Comparison of ENCODE assay signal across 26 cellular contexts in the genomic region with DNA sequence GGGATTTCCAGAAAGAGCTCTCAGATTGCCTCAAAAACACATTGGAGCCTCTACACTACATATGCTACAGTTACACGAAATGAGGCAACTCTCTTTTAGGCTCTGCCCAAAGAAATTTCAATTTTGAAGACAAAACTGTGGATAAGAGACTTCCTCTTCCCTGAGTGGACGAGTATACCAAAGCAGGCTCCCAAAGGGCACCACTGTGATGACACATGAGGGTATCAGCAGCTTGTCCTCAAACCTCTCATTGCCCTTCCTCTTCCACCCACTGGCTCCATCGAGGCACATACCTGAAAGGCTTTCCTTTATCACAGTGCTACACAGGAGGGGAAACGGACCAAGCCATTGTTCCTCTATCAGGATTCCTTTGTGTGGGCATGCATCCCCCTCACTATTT. TPM values are rescaled to one million over a fixed set of nuclear protein-coding genes. Genes with fewer than 3 reads are reported as not detected.
"Had no signal": no experiment of that assay in that cellular context is flagged by ENCODE, and none has a peak within 500 bp of the region (broad histone marks: within the 10 kb centered on the region; RNA-seq: fewer than 3 reads in every experiment).

No MANE protein-coding gene starts in this region.

- H3K36me3 Mint-ChIP-seq: activated CD4-positive, alpha-beta memory T cell treated with anti-CD3 and anti-CD28 coated beads for 36 hours; activated naive CD4-positive, alpha-beta T cell treated with anti-CD3 and anti-CD28 coated beads, Interleukin-2, amount 50 U/mL, for 72 hours had no signal

- H3K27ac Mint-ChIP-seq: activated CD4-positive, alpha-beta memory T cell treated with anti-CD3 and anti-CD28 coated beads for 36 hours; activated CD4-positive, alpha-beta T cell treated with anti-CD3 and anti-CD28 coated beads, Interleukin-2, amount 10 ng/mL, durations not matched to agents 7 days and 5 days; activated naive CD4-positive, alpha-beta T cell treated with anti-CD3 and anti-CD28 coated beads, Interleukin-2, amount 50 U/mL, for 72 hours; activated naive CD8-positive, alpha-beta T cell treated with anti-CD3 and anti-CD28 coated beads, Interleukin-2, amount 50 U/mL, for 24 hours; T-helper 1 cell treated with Interleukin-12 subunit alpha and Interleukin-12 subunit beta and Interleukin-4 antibody, amounts not matched to agents 30 μg/mL and 1 μg/mL, for 36 hours had no signal

- H3K27me3 Mint-ChIP-seq: activated CD4-positive, alpha-beta memory T cell treated with anti-CD3 and anti-CD28 coated beads for 36 hours; activated CD4-positive, alpha-beta T cell treated with anti-CD3 and anti-CD28 coated beads, Interleukin-2, amount 10 ng/mL, durations not matched to agents 7 days and 5 days; activated naive CD8-positive, alpha-beta T cell treated with anti-CD3 and anti-CD28 coated beads, Interleukin-2, amount 50 U/mL, for 24 hours had no signal

- H3K4me3 Mint-ChIP-seq: activated CD4-positive, alpha-beta memory T cell treated with anti-CD3 and anti-CD28 coated beads for 36 hours; activated CD4-positive, alpha-beta T cell treated with anti-CD3 and anti-CD28 coated beads, Interleukin-2, amount 10 ng/mL, durations not matched to agents 7 days and 5 days; activated naive CD8-positive, alpha-beta T cell treated with anti-CD3 and anti-CD28 coated beads, Interleukin-2, amount 50 U/mL, for 24 hours; activated T-cell treated with anti-CD3 and anti-CD28 coated beads, Interleukin-2, amount 50 U/mL, for 4 hours; T-helper 1 cell treated with Interleukin-12 subunit alpha and Interleukin-12 subunit beta and Interleukin-4 antibody, amounts not matched to agents 30 μg/mL and 1 μg/mL, for 36 hours had no signal

- H3K36me3 ChIP-seq: ascending aorta had no signal

- DNase-seq: activated CD4-positive, alpha-beta memory T cell treated with anti-CD3 and anti-CD28 coated beads for 36 hours; activated CD4-positive, alpha-beta T cell treated with anti-CD3 and anti-CD28 coated beads, Interleukin-2, amount 10 ng/mL, durations not matched to agents 7 days and 5 days; activated CD4-positive, CD25-positive, alpha-beta regulatory T cell; activated CD8-positive, alpha-beta memory T cell treated with anti-CD3 and anti-CD28 coated beads for 24 hours; activated effector memory CD4-positive, alpha-beta T cell treated with anti-CD3 and anti-CD28 coated beads, Interleukin-2, amount 50 U/mL, for 16 hours; activated naive CD4-positive, alpha-beta T cell treated with Interleukin-2 at 50 U/mL for 16 hours; activated naive CD8-positive, alpha-beta T cell treated with anti-CD3 and anti-CD28 coated beads, Interleukin-2, amount 50 U/mL, for 24 hours; activated T-cell treated with anti-CD3 and anti-CD28 coated beads, Interleukin-2, amount 50 U/mL, for 4 hours; amniotic stem cell; body of pancreas; Karpas-422; MM.1S; NCI-H1105; NCI-H1436; NCI-H2029 treated with DMSO at 0.1 percent for 48 hours; NCI-H345; NCI-H510A; NCI-H526 treated with DMSO at 0.1 percent for 48 hours; NCI-H82 had no signal

- H3K9me3 Mint-ChIP-seq: activated CD4-positive, alpha-beta memory T cell treated with anti-CD3 and anti-CD28 coated beads for 36 hours; activated CD4-positive, alpha-beta T cell treated with anti-CD3 and anti-CD28 coated beads, Interleukin-2, amount 10 ng/mL, durations not matched to agents 7 days and 5 days; activated naive CD4-positive, alpha-beta T cell treated with anti-CD3 and anti-CD28 coated beads, Interleukin-2, amount 50 U/mL, for 72 hours; activated naive CD8-positive, alpha-beta T cell treated with anti-CD3 and anti-CD28 coated beads, Interleukin-2, amount 50 U/mL, for 24 hours; activated T-cell treated with anti-CD3 and anti-CD28 coated beads, Interleukin-2, amount 50 U/mL, for 4 hours; T-helper 1 cell treated with Interleukin-12 subunit alpha and Interleukin-12 subunit beta and Interleukin-4 antibody, amounts not matched to agents 30 μg/mL and 1 μg/mL, for 36 hours had no signal

- H3K9me3 ChIP-seq: ascending aorta, body of pancreas had no signal

- ATAC-seq: activated naive CD4-positive, alpha-beta T cell treated with anti-CD3 and anti-CD28 coated beads, Interleukin-2, amount 50 U/mL, for 72 hours; activated naive CD8-positive, alpha-beta T cell treated with anti-CD3 and anti-CD28 coated beads, Interleukin-2, amount 50 U/mL, for 24 hours; activated T-cell treated with anti-CD3 and anti-CD28 coated beads, Interleukin-2, amount 50 U/mL, for 4 hours; body of pancreas had no signal

- H3K4me1 Mint-ChIP-seq: activated CD4-positive, alpha-beta T cell treated with anti-CD3 and anti-CD28 coated beads, Interleukin-2, amount 10 ng/mL, durations not matched to agents 7 days and 5 days had no signal

- FAIRE-seq: bronchial epithelial cell had no signal

- H3K27ac ChIP-seq: ascending aorta, body of pancreas had no signal

- H3K27me3 ChIP-seq: ascending aorta, body of pancreas had no signal

- H3K4me3 ChIP-seq: ascending aorta, body of pancreas had no signal

RNA-seq across cellular contexts. Expression of a gene that starts 11.3 kb away (rescaled TPM):
- total RNA-seq: activated CD4-positive, alpha-beta memory T cell treated with anti-CD3 and anti-CD28 coated beads for 36 hours; activated CD4-positive, alpha-beta T cell treated with anti-CD3 and anti-CD28 coated beads, Interleukin-2, amount 10 ng/mL, durations not matched to agents 7 days and 5 days; activated T-cell treated with anti-CD3 and anti-CD28 coated beads, Interleukin-2, amount 50 U/mL, for 4 hours; bronchial epithelial cell; OCI-LY7; RPMI7951; SK-MEL-5 had no signal
